In the genomic region with DNA sequence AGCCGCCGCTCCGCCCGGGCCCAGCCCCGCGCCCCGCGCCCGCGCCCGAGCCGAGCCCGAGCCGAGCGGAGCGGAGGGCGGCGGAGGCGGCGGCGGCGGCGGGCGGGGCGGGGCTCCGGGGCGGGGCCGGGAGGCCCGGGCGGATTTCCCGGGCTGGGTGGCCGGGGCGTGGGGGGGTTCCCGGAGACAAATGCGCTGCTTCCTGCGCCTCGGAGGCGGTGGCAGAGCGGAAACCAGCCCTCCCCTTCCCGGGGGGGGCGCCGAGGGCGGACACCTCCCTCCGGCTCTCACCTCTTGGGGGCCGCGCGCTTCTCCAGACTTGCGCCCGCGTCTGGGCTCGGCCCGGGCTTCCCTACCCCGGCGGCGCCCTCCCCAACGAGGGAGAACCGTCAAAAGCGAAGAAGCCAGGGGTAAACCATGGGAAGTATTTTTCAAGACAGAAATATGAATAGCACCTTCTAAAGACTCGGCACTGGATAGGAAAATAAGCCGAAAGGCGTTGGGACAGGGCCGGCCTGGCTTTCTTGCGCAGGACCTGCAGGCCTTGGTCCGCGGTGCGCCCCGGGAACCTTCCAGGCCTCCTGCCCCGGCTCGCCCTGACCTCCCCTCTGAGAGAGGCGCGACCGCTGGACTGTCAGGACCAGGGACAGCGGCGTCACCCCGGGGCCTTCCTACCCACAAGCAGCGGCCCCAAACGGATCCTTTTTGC, we compare ENCODE assay signal across 8 cellular contexts. TPM values are rescaled to one million over a fixed set of nuclear protein-coding genes. Genes with fewer than 3 reads are reported as not detected.
DNase-seq lines count a peak whose midpoint lies in the region; ATAC-seq, FAIRE-seq and TF ChIP-seq lines count a peak whose summit lies in the region.

A gene (minus strand): TSS at position 79 of the 709 bp plus-strand sequence. CDS start 88 bp downstream, outside the sequence.

- no peaks in the 10 kb centered on the region for H3K79me2 ChIP-seq in ACC112 (ENCODE audit: control insufficient read depth, insufficient read depth, low read length, unreplicated experiment)

- H3K27me3 Mint-ChIP-seq in naive thymus-derived CD4-positive, alpha-beta T cell = peaks cover 0 to 16% (median 0%) of the 10 kb centered on the region in 5 donors

- peak within 1 kb of the TSS in 2 of 9 donors; percentile 48 to 55 for H3K27ac Mint-ChIP-seq in naive thymus-derived CD4-positive, alpha-beta T cell

- H3K4me3 ChIP-seq in ACC112 (ENCODE audit: low read depth, low read length) (peak within 1 kb of the TSS; percentile 78), esophagus muscularis mucosa (peak within 1 kb of the TSS; percentile 58 to 69 (median 60))
- peak within 1 kb of the TSS; percentile 68 for H3K4me3 ChIP-seq in naive thymus-derived CD4-positive, alpha-beta T cell (ENCODE audit: low read length)

- no peaks in the 10 kb centered on the region for H3K36me3 ChIP-seq in ACC112 (ENCODE audit: insufficient read depth, low read length)
- H3K36me3 ChIP-seq in esophagus muscularis mucosa = peaks cover 7% of the 10 kb centered on the region in 4 donors
- H3K36me3 ChIP-seq in naive thymus-derived CD4-positive, alpha-beta T cell (ENCODE audit: control insufficient read depth in 2 of 3, insufficient read depth in 3 of 3, low read length in 3 of 3) = no peaks in the 10 kb centered on the region

- H3K9me3 Mint-ChIP-seq in naive thymus-derived CD4-positive, alpha-beta T cell = no peaks in the 10 kb centered on the region

- H3K27ac ChIP-seq in ACC112 (ENCODE audit: low read depth, low read length) (no peak within 1 kb of the TSS), esophagus muscularis mucosa (replicated peaks in 1 of 4) (peak within 1 kb of the TSS; percentile 65 to 85 (median 72))
- H3K27ac ChIP-seq in naive thymus-derived CD4-positive, alpha-beta T cell (ENCODE audit: low read depth, low read length) = peak within 1 kb of the TSS; percentile 23

- no peaks in the 10 kb centered on the region for H3K9me3 ChIP-seq in esophagus muscularis mucosa
- H3K9me3 ChIP-seq in naive thymus-derived CD4-positive, alpha-beta T cell (ENCODE audit: control insufficient read depth in 2 of 3, low read length in 3 of 3) = no peaks in the 10 kb centered on the region

- peak within 1 kb of the TSS; percentile 50 for H2AFZ ChIP-seq in ACC112 (ENCODE audit: low read length, unreplicated experiment)

- peak; percentile 76 for ATAC-seq in naive thymus-derived CD4-positive, alpha-beta T cell
- no peak for ATAC-seq in GM18861 (IDR thresholded peaks at IDR 0.05; ENCODE audit: unreplicated experiment)

- H3K27me3 ChIP-seq in ACC112 (ENCODE audit: insufficient read depth, low read length) (no peaks in the 10 kb centered on the region), esophagus muscularis mucosa (peaks cover 0 to 10% (median 0%) of the 10 kb centered on the region in 4 donors)
- H3K27me3 ChIP-seq in naive thymus-derived CD4-positive, alpha-beta T cell (ENCODE audit: control insufficient read depth in 2 of 2, insufficient read depth in 2 of 2, low read length in 2 of 2) = no peaks in the 10 kb centered on the region

- peaks cover 0 to 1% (median 0%) of the 10 kb centered on the region in 5 donors for H3K36me3 Mint-ChIP-seq in naive thymus-derived CD4-positive, alpha-beta T cell

- intact Hi-C loops in esophagus muscularis mucosa (cut with DNase I) = no loop called here
- intact Hi-C loops in naive thymus-derived CD4-positive, alpha-beta T cell (cut with micrococcal nuclease) = loop anchor here (1.0 to 10.0 kb wide), 14 partner anchors 18 to 351 kb away; a partner anchor contains a TSS

- WGBS in esophagus muscularis mucosa = 0% methylated on average over 1 of the region's 77 CpGs

- peaks cover 5 to 18% (median 13%) of the 10 kb centered on the region in 7 donors for H3K4me1 Mint-ChIP-seq in naive thymus-derived CD4-positive, alpha-beta T cell

- DNase-seq in GM19239 (ENCODE audit: insufficient read length, low spot score) (peak; percentile 88), NOMO-1 treated with dmso at 0.1 percent for 144 hours (lab: John Stamatoyannopoulos, UW; ENCODE audit: unreplicated experiment) (peak; percentile 19), esophagus muscularis mucosa (ENCODE audit: extremely low spot score) (no peak)
- peak; percentile 72 to 80 for DNase-seq in activated T-cell treated with anti-CD3 and anti-CD28 coated beads, Interleukin-2, amount 50 U/mL, for 48 hours
- peak; percentile 52 to 83 (median 71) for DNase-seq in naive thymus-derived CD4-positive, alpha-beta T cell
- peak; percentile 68 for DNase-seq in stimulated activated naive CD4-positive, alpha-beta T cell treated with Interleukin-2 at 50 U/mL for 16 hours (lab: John Stamatoyannopoulos, UW)

- TF ChIP-seq CTCF in esophagus muscularis mucosa (IDR thresholded peaks at IDR 0.05) = no peak

- peak within 1 kb of the TSS; percentile 60 to 82 (median 74) for H3K4me3 Mint-ChIP-seq in naive thymus-derived CD4-positive, alpha-beta T cell

- TF ChIP-seq POLR2A in esophagus muscularis mucosa (IDR thresholded peaks at IDR 0.05; ENCODE audit: low read depth) = no peak

- CTCF ChIA-PET in naive thymus-derived CD4-positive, alpha-beta T cell (lab: Charles Lee) = interaction anchor here (0.6 to 0.7 kb wide), 2 partner anchors 403 to 512 kb away, joined by 3 to 4 read pairs; no protein-coding TSS in a partner anchor

- POLR2A ChIA-PET in naive thymus-derived CD4-positive, alpha-beta T cell (lab: Charles Lee) = no interaction called here

- H3K4me1 ChIP-seq in ACC112 (ENCODE audit: control insufficient read depth, insufficient read depth, low read length, unreplicated experiment) (peaks cover 20% of the 10 kb centered on the region), esophagus muscularis mucosa (peaks cover 61 to 78% (median 69%) of the 10 kb centered on the region in 4 donors)
- peaks cover 3 to 18% of the 10 kb centered on the region in 2 donors for H3K4me1 ChIP-seq in naive thymus-derived CD4-positive, alpha-beta T cell (ENCODE audit: control insufficient read depth in 2 of 2, insufficient read depth in 2 of 2, low read length in 2 of 2)

- TF ChIP-seq EP300 in esophagus muscularis mucosa (IDR thresholded peaks at IDR 0.05) = no peak

- peak; percentile 28 for FAIRE-seq in GM19239 (lab: Jason Lieb, UNC)

RNA-seq across cellular contexts. Expression of the gene that starts here (rescaled TPM):
- 10 to 100 TPM in 2 of 4 donors, 1 to 10 TPM in 2; 3.7 to 12.5 (median 10.1) TPM for total RNA-seq in esophagus muscularis mucosa
- total RNA-seq in naive thymus-derived CD4-positive, alpha-beta T cell = 10 to 100 TPM in 1 of 5 experiments, 1 to 10 TPM in 4; 1.3 to 22.9 (median 4.5) TPM
- under 1 TPM; 0.13 to 0.19 TPM for polyA plus RNA-seq in naive thymus-derived CD4-positive, alpha-beta T cell
